Comparison of ENCODE assay signal across 12 cellular contexts in genomic region chr11:74681686-74682651, GRCh38. TPM values are rescaled to one million over a fixed set of nuclear protein-coding genes. Genes with fewer than 3 reads are reported as not detected.
A peak's percentile ranks its signal among the peaks of the same experiment; 100 is the strongest.
DNase-seq lines count a peak whose midpoint lies in the region; ATAC-seq and TF ChIP-seq lines count a peak whose summit lies in the region.
"Had no signal": no experiment of that assay in that cellular context is flagged by ENCODE, and none has a peak within 500 bp of the region (broad histone marks: within the 10 kb centered on the region; RNA-seq: fewer than 3 reads in every experiment).

No MANE protein-coding gene starts in this region.

- H3K27me3 ChIP-seq in dorsolateral prefrontal cortex (no peaks in the 10 kb centered on the region), neural progenitor cell (peaks cover 13% of the 10 kb centered on the region), MG63 (no peaks in the 10 kb centered on the region)

- H3K27ac Mint-ChIP-seq in neural progenitor cell, result no peak overlapping the region
- no peak overlapping the region for H3K27ac Mint-ChIP-seq in stimulated activated naive CD8-positive, alpha-beta T cell treated with anti-CD3 and anti-CD28 coated beads, Interleukin-15, amount 100 ng/mL, for 72 hours
- H3K27ac Mint-ChIP-seq: natural killer cell treated with Interleukin-12 subunit alpha and Interleukin-12 subunit beta and Interleukin-15 and Interleukin-18, amount 100 ng/mL, for 72 hours had no signal

- H3K4me3 ChIP-seq in dorsolateral prefrontal cortex, result no peak overlapping the region
- no peak overlapping the region for H3K4me3 ChIP-seq in neural progenitor cell
- no peak overlapping the region for H3K4me3 ChIP-seq in MG63

- intact Hi-C loops in dorsolateral prefrontal cortex (cut with DNase I), result loop anchor here in 1 of 2 donors (5.0 kb wide), 2 partner anchors 90 to 290 kb away; partner anchors contain the start of gene POLD3

- H3K79me2 ChIP-seq in neural progenitor cell (ENCODE audit: low read depth), result no peaks in the 10 kb centered on the region

- H3K4me1 Mint-ChIP-seq in neural progenitor cell, result peaks cover 2% of the 10 kb centered on the region
- no peaks in the 10 kb centered on the region for H3K4me1 Mint-ChIP-seq in stimulated activated naive CD8-positive, alpha-beta T cell treated with anti-CD3 and anti-CD28 coated beads, Interleukin-15, amount 100 ng/mL, for 72 hours

- no peaks in the 10 kb centered on the region for H3K27me3 Mint-ChIP-seq in neural progenitor cell (ENCODE audit: insufficient read depth, low read depth)
- peaks cover 52% of the 10 kb centered on the region for H3K27me3 Mint-ChIP-seq in stimulated activated naive CD8-positive, alpha-beta T cell treated with anti-CD3 and anti-CD28 coated beads, Interleukin-15, amount 100 ng/mL, for 72 hours

- peak; percentile 29 for DNase-seq in COLO668 (lab: John Stamatoyannopoulos, UW; ENCODE audit: unreplicated experiment)
- DNase-seq in NCI-H2029 (lab: John Stamatoyannopoulos, UW), result peak; percentile 75
- peak in 4 of 10 donors; percentile 26 to 83 (median 33) for DNase-seq in dorsolateral prefrontal cortex
- DNase-seq in neural progenitor cell (ENCODE audit: low spot score), result no peak
- no peak for DNase-seq in MG63
- DNase-seq in NK-92 (lab: John Stamatoyannopoulos, UW; ENCODE audit: unreplicated experiment), result no peak
- no peak for DNase-seq in stimulated activated naive CD8-positive, alpha-beta T cell treated with anti-CD3 and anti-CD28 coated beads, Interleukin-15, amount 100 ng/mL, for 72 hours
- DNase-seq: CD4-positive, alpha-beta memory T cell; KBM-7; stimulated activated CD4-positive, alpha-beta T cell treated with anti-CD3 and anti-CD28 coated beads, Interleukin-2, amount 100 ng/mL, for 48 hours had no signal

- no peak for ATAC-seq in stimulated activated naive CD8-positive, alpha-beta T cell treated with anti-CD3 and anti-CD28 coated beads, Interleukin-15, amount 100 ng/mL, for 72 hours
- ATAC-seq in HG02798 (IDR thresholded peaks at IDR 0.05; ENCODE audit: poor library complexity, unreplicated experiment), result no peak
- ATAC-seq: natural killer cell treated with Interleukin-12 subunit alpha and Interleukin-12 subunit beta and Interleukin-15 and Interleukin-18, amount 100 ng/mL, for 72 hours had no signal

- TF ChIP-seq CTCF in dorsolateral prefrontal cortex (IDR thresholded peaks at IDR 0.05 in 54 of 56, conservative IDR thresholded peaks at IDR 0.05 in 2 of 56; ENCODE audit: low read depth in 1 of 56, partially characterized antibody in 56 of 56) (no peak), neural progenitor cell (IDR thresholded peaks at IDR 0.05) (no peak)

- no peaks in the 10 kb centered on the region for H3K9me3 Mint-ChIP-seq in neural progenitor cell
- H3K9me3 Mint-ChIP-seq in stimulated activated naive CD8-positive, alpha-beta T cell treated with anti-CD3 and anti-CD28 coated beads, Interleukin-15, amount 100 ng/mL, for 72 hours, result no peaks in the 10 kb centered on the region
- H3K9me3 Mint-ChIP-seq: CD4-positive, alpha-beta memory T cell; natural killer cell treated with Interleukin-12 subunit alpha and Interleukin-12 subunit beta and Interleukin-15 and Interleukin-18, amount 100 ng/mL, for 72 hours had no signal

- H3K4me3 Mint-ChIP-seq in neural progenitor cell, result peak overlapping the region; percentile 51
- no peak overlapping the region for H3K4me3 Mint-ChIP-seq in stimulated activated naive CD8-positive, alpha-beta T cell treated with anti-CD3 and anti-CD28 coated beads, Interleukin-15, amount 100 ng/mL, for 72 hours
- H3K4me3 Mint-ChIP-seq: natural killer cell treated with Interleukin-12 subunit alpha and Interleukin-12 subunit beta and Interleukin-15 and Interleukin-18, amount 100 ng/mL, for 72 hours had no signal

- no peak overlapping the region for H3K4me2 ChIP-seq in neural progenitor cell

- no peaks in the 10 kb centered on the region for H4K20me1 ChIP-seq in neural progenitor cell (ENCODE audit: low read depth)

- H3K9me3 ChIP-seq in neural progenitor cell (ENCODE audit: low read depth), result no peaks in the 10 kb centered on the region
- no peaks in the 10 kb centered on the region for H3K9me3 ChIP-seq in MG63

- peaks cover 2% of the 10 kb centered on the region for H3K4me1 ChIP-seq in neural progenitor cell

- H3K27ac ChIP-seq in dorsolateral prefrontal cortex (peak overlapping the region in 46 of 59 donors; percentile 38 to 94 (median 84)), neural progenitor cell (no peak overlapping the region)

- H3K9ac ChIP-seq in neural progenitor cell, result no peak overlapping the region

- no peaks in the 10 kb centered on the region for H3F3A ChIP-seq in neural progenitor cell (ENCODE audit: low read depth)

- H3K36me3 ChIP-seq in neural progenitor cell (no peaks in the 10 kb centered on the region), MG63 (no peaks in the 10 kb centered on the region)

- H3K36me3 Mint-ChIP-seq in neural progenitor cell, result no peaks in the 10 kb centered on the region
- H3K36me3 Mint-ChIP-seq: CD4-positive, alpha-beta memory T cell; natural killer cell treated with Interleukin-12 subunit alpha and Interleukin-12 subunit beta and Interleukin-15 and Interleukin-18, amount 100 ng/mL, for 72 hours had no signal

- H2AFZ ChIP-seq in neural progenitor cell (replicated peaks), result no peak overlapping the region

RNA-seq across cellular contexts. Expression of gene CHRDL2, which starts 49.3 kb away (rescaled TPM):
- total RNA-seq in dorsolateral prefrontal cortex (1 to 10 TPM in 15 of 120 experiments, under 1 TPM in 34, not detected in 71; 0.27 to 3.1 (median 0.79) TPM), neural progenitor cell (ENCODE audit: low replicate concordance) (0.06 TPM in 1 of 2 replicates, not detected in the other)
- not detected in 2 replicates for total RNA-seq in MG63 (2014; rRNA removed; shearing (Covaris generic); ENCODE audit: low replicate concordance)
- total RNA-seq: CD4-positive, alpha-beta memory T cell; natural killer cell treated with Interleukin-12 subunit alpha and Interleukin-12 subunit beta and Interleukin-15 and Interleukin-18, amount 100 ng/mL, for 72 hours had no signal

Comparison
In these comparisons a context has a peak if more than half of its experiments do, and no peak if none do; other contexts are left out.
1. DNase-seq: peak in COLO668 (single experiment) and NCI-H2029 (single experiment); none in neural progenitor cell (single experiment), MG63 (single experiment), NK-92 (single experiment) and stimulated activated naive CD8-positive, alpha-beta T cell treated with anti-CD3 and anti-CD28 coated beads, Interleukin-15, amount 100 ng/mL, for 72 hours (0 of 2).